ENCODE assay signal across 8 cellular contexts in the genomic region with DNA sequence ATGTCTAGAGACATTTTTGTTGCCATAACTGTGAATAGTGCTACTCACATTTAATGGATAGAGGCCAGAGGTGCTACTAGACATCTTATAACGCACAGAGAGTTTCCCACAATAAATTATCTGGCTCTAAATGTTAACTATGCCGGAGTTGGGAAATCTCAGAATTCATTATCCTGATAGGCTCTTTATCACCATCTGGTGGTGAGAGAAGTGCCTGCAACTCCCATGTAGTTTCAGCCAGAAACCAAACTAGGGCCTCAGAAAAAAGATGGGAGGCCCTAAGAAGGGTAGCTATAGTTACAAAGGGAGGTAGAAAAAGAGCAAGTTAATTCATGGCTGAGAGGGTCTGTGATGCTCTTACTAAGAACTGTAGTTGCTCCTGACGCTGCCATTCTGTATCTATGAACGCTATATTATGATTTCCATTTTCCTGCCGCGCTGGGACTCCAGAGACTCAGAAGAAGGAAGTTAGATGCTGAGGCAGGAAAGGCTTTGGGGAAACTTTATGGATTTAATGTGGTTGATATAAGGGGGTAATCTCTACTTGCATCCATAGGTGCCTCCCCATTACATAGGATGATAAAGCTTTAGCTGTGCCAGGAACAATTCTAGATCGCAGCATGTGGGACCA. TPM values are rescaled to one million over a fixed set of nuclear protein-coding genes. Genes with fewer than 3 reads are reported as not detected.
A peak's percentile ranks its signal among the peaks of the same experiment; 100 is the strongest.
DNase-seq lines count a peak whose midpoint lies in the region; ATAC-seq, FAIRE-seq and TF ChIP-seq lines count a peak whose summit lies in the region.

No MANE protein-coding gene starts in this region.

- no peaks in the 10 kb centered on the region for H3K9me3 ChIP-seq in CD8-positive, alpha-beta T cell (ENCODE audit: low read length)
- no peaks in the 10 kb centered on the region for H3K9me3 ChIP-seq in uterus

- H3K36me3 Mint-ChIP-seq in CD8-positive, alpha-beta T cell = peaks cover 28% of the 10 kb centered on the region

- TF ChIP-seq CTCF in CD8-positive, alpha-beta T cell (IDR thresholded peaks at IDR 0.05) = peak; percentile 90
- peak; percentile 84 to 96 (median 90) for TF ChIP-seq CTCF in uterus (IDR thresholded peaks at IDR 0.05)

- H3K36me3 ChIP-seq in CD8-positive, alpha-beta T cell (ENCODE audit: insufficient read depth, low read length) = peaks cover 5% of the 10 kb centered on the region
- no peaks in the 10 kb centered on the region for H3K36me3 ChIP-seq in uterus

- H3K27me3 Mint-ChIP-seq in CD8-positive, alpha-beta T cell (ENCODE audit: low read depth) = no peaks in the 10 kb centered on the region

- no peak overlapping the region for H3K27ac ChIP-seq in CD8-positive, alpha-beta T cell (ENCODE audit: low read depth, low read length)
- no peak overlapping the region for H3K27ac ChIP-seq in uterus

- DNase-seq in CD8-positive, alpha-beta T cell = peak in 2 of 7 experiments; percentile 45 to 46
- DNase-seq in GM19239 (ENCODE audit: insufficient read length, low spot score) (peak; percentile 23), NCI-H128 (lab: John Stamatoyannopoulos, UW; ENCODE audit: unreplicated experiment) (peak; percentile 34), epidermal melanocyte (ENCODE audit: insufficient read length, low spot score) (peak; percentile 33), mucosa of gallbladder (ENCODE audit: low spot score) (peak; percentile 38), uterus (peak; percentile 55 to 64)
- DNase-seq in activated CD4-positive, alpha-beta T cell treated with anti-CD3 and anti-CD28 coated beads for 4 hours = peak; percentile 35 to 49

- peak overlapping the region; percentile 80 for H3K27ac Mint-ChIP-seq in CD8-positive, alpha-beta T cell

- POLR2A ChIA-PET in CD8-positive, alpha-beta T cell (lab: Charles Lee) = interaction anchor here (1.0 to 1.4 kb wide), 3 partner anchors 32 to 175 kb away, joined by 3 to 4 read pairs (median 3); no protein-coding TSS in a partner anchor

- intact Hi-C loops in CD8-positive, alpha-beta T cell (cut with DNase I, micrococcal nuclease) = loop anchor here (1.0 to 10.0 kb wide), 4 partner anchors 102 to 681 kb away; a partner anchor contains a TSS
- intact Hi-C loops in uterus (cut with DNase I; ENCODE audit: low total_unique reads) = no loop called here

- H3K27me3 ChIP-seq in CD8-positive, alpha-beta T cell (ENCODE audit: insufficient read depth, low read length) = no peaks in the 10 kb centered on the region
- H3K27me3 ChIP-seq in uterus = no peaks in the 10 kb centered on the region

- no peaks in the 10 kb centered on the region for H3K9me3 Mint-ChIP-seq in CD8-positive, alpha-beta T cell

- no peaks in the 10 kb centered on the region for H3K4me1 ChIP-seq in CD8-positive, alpha-beta T cell (ENCODE audit: insufficient read depth, low read length)
- H3K4me1 ChIP-seq in uterus = no peaks in the 10 kb centered on the region

- CTCF ChIA-PET in CD8-positive, alpha-beta T cell (lab: Charles Lee) = interaction anchor here (0.6 to 6.1 kb wide), 42 partner anchors 10 to 454 kb away, joined by 3 to 116 read pairs (median 4); a partner anchor contains a TSS

- no peak overlapping the region for H3K4me3 Mint-ChIP-seq in CD8-positive, alpha-beta T cell

- ATAC-seq in CD8-positive, alpha-beta T cell = peak; percentile 83
- no peak for ATAC-seq in GM19467 (IDR thresholded peaks at IDR 0.05; ENCODE audit: unreplicated experiment)

- no peak for TF ChIP-seq POLR2A in uterus (IDR thresholded peaks at IDR 0.05)

- FAIRE-seq in GM19239 (lab: Jason Lieb, UNC) = peak; percentile 94

- no peak overlapping the region for H3K4me3 ChIP-seq in CD8-positive, alpha-beta T cell (ENCODE audit: low read depth, low read length)
- no peak overlapping the region for H3K4me3 ChIP-seq in uterus

- H3K4me1 Mint-ChIP-seq in CD8-positive, alpha-beta T cell (ENCODE audit: low read depth) = peaks cover 25% of the 10 kb centered on the region

RNA-seq across cellular contexts. Expression of a gene that starts 22.9 kb away (rescaled TPM):
- 10 to 100 TPM; 11.2 to 12.0 TPM for total RNA-seq in CD8-positive, alpha-beta T cell
- 38.5 TPM for total RNA-seq in mucosa of gallbladder
- total RNA-seq in uterus = 100 to 1,000 TPM in 1 of 4 donors, 10 to 100 TPM in 3; 30.6 to 452 (median 55.0) TPM

RNA-seq across cellular contexts. Expression of a gene that starts 50.4 kb away (rescaled TPM):
- total RNA-seq in CD8-positive, alpha-beta T cell = 10 to 100 TPM; 11.1 TPM
- 25.1 TPM for total RNA-seq in mucosa of gallbladder
- total RNA-seq in uterus = 100 to 1,000 TPM in 1 of 4 donors, 10 to 100 TPM in 3; 26.8 to 125 (median 73.6) TPM
